ENCODE assay signal across 8 cellular contexts in genomic region chr17:44279586-44280344, GRCh38. TPM values are rescaled to one million over a fixed set of nuclear protein-coding genes. Genes with fewer than 3 reads are reported as not detected.
DNase-seq lines count a peak whose midpoint lies in the region; ATAC-seq and TF ChIP-seq lines count a peak whose summit lies in the region.

No MANE protein-coding gene starts in this region.

- ATAC-seq in GM19395 (IDR thresholded peaks at IDR 0.05; ENCODE audit: unreplicated experiment): peak; percentile 75

- H3K36me3 ChIP-seq in left ventricle myocardium inferior: no peaks in the 10 kb centered on the region

- H3K27ac ChIP-seq in left ventricle myocardium inferior (replicated peaks): peak overlapping the region; percentile 82

- H3K4me3 Mint-ChIP-seq in activated naive CD8-positive, alpha-beta T cell treated with anti-CD3 and anti-CD28 coated beads for 36 hours: no peak overlapping the region
- no peak overlapping the region for H3K4me3 Mint-ChIP-seq in glutamatergic neuron (ENCODE audit: unreplicated experiment)

- H3K27ac Mint-ChIP-seq in activated naive CD8-positive, alpha-beta T cell treated with anti-CD3 and anti-CD28 coated beads for 36 hours: no peak overlapping the region
- no peak overlapping the region for H3K27ac Mint-ChIP-seq in glutamatergic neuron (ENCODE audit: unreplicated experiment)

- TF ChIP-seq CTCF in AG09319 (IDR thresholded peaks at IDR 0.05; ENCODE audit: low read depth, low read length): no peak
- peak; percentile 15 for TF ChIP-seq CTCF in left ventricle myocardium inferior (IDR thresholded peaks at IDR 0.05; ENCODE audit: borderline replicate concordance)
- no peak for TF ChIP-seq CTCF in retinal pigment epithelial cell (conservative IDR thresholded peaks at IDR 0.05; ENCODE audit: low read depth, low read length)
- TF ChIP-seq CTCF in glutamatergic neuron (IDR thresholded peaks at IDR 0.05; ENCODE audit: partially characterized antibody, unreplicated experiment): no peak

- H3K36me3 Mint-ChIP-seq in activated naive CD8-positive, alpha-beta T cell treated with anti-CD3 and anti-CD28 coated beads for 36 hours: no peaks in the 10 kb centered on the region
- no peaks in the 10 kb centered on the region for H3K36me3 Mint-ChIP-seq in glutamatergic neuron (ENCODE audit: unreplicated experiment)

- intact Hi-C loops in left ventricle myocardium inferior (cut with micrococcal nuclease): no loop called here

- H3K4me1 ChIP-seq in left ventricle myocardium inferior: peaks cover 20% of the 10 kb centered on the region

- peaks cover 5% of the 10 kb centered on the region for H3K27me3 Mint-ChIP-seq in activated naive CD8-positive, alpha-beta T cell treated with anti-CD3 and anti-CD28 coated beads for 36 hours
- H3K27me3 Mint-ChIP-seq in glutamatergic neuron (ENCODE audit: unreplicated experiment): no peaks in the 10 kb centered on the region

- H3K9me3 Mint-ChIP-seq in activated naive CD8-positive, alpha-beta T cell treated with anti-CD3 and anti-CD28 coated beads for 36 hours: no peaks in the 10 kb centered on the region
- H3K9me3 Mint-ChIP-seq in glutamatergic neuron (ENCODE audit: unreplicated experiment): peaks cover under 1% of the 10 kb centered on the region

- H3K9me3 ChIP-seq in left ventricle myocardium inferior (replicated peaks): no peaks in the 10 kb centered on the region

- DNase-seq in AG09319 (ENCODE audit: extremely low read depth, low read depth) (peak; percentile 46), HT-29 (ENCODE audit: low spot score) (peak; percentile 50), left ventricle myocardium inferior (peak; percentile 78), retinal pigment epithelial cell (ENCODE audit: low read depth) (peak; percentile 60), glutamatergic neuron (no peak), NCI-H1092 treated with DMSO at 0.1 percent for 48 hours (lab: John Stamatoyannopoulos, UW) (no peak)
- peak; percentile 10 for DNase-seq in activated naive CD8-positive, alpha-beta T cell treated with anti-CD3 and anti-CD28 coated beads for 36 hours

- no peaks in the 10 kb centered on the region for H3K27me3 ChIP-seq in left ventricle myocardium inferior (ENCODE audit: low read depth)

- H3K4me1 Mint-ChIP-seq in activated naive CD8-positive, alpha-beta T cell treated with anti-CD3 and anti-CD28 coated beads for 36 hours: peaks cover 3% of the 10 kb centered on the region
- no peaks in the 10 kb centered on the region for H3K4me1 Mint-ChIP-seq in glutamatergic neuron (ENCODE audit: low read depth, unreplicated experiment)

- H3K4me3 ChIP-seq in left ventricle myocardium inferior (no peak overlapping the region), retinal pigment epithelial cell (ENCODE audit: low read length) (no peak overlapping the region)

RNA-seq across cellular contexts. Expression of gene SLC4A1, which starts 11.8 kb away (rescaled TPM):
- not detected in 2 replicates for total RNA-seq in HT-29 (2014; rRNA removed; shearing (Covaris generic))
- not detected for total RNA-seq in activated naive CD8-positive, alpha-beta T cell treated with anti-CD3 and anti-CD28 coated beads for 36 hours
- not detected for total RNA-seq in left ventricle myocardium inferior
- not detected for total RNA-seq in glutamatergic neuron (ENCODE audit: unreplicated experiment)

RNA-seq across cellular contexts. Expression of gene RUNDC3A, which starts 28.6 kb away (rescaled TPM):
- total RNA-seq in HT-29 (2014; rRNA removed; shearing (Covaris generic)): 0.16 and 0.36 TPM in 2 replicates
- total RNA-seq in activated naive CD8-positive, alpha-beta T cell treated with anti-CD3 and anti-CD28 coated beads for 36 hours: under 1 TPM; 0.08 to 0.16 TPM
- total RNA-seq in left ventricle myocardium inferior (0.41 TPM), glutamatergic neuron (ENCODE audit: unreplicated experiment) (282 TPM)

RNA-seq across cellular contexts. Expression of gene SLC25A39, which starts 44.9 kb away (rescaled TPM):
- 387 and 399 TPM in 2 replicates for total RNA-seq in HT-29 (2014; rRNA removed; shearing (Covaris generic))
- 100 to 1,000 TPM; 193 to 200 TPM for total RNA-seq in activated naive CD8-positive, alpha-beta T cell treated with anti-CD3 and anti-CD28 coated beads for 36 hours
- 46.7 TPM for total RNA-seq in left ventricle myocardium inferior
- 104 TPM for total RNA-seq in glutamatergic neuron (ENCODE audit: unreplicated experiment)

Comparison
In these comparisons a context has a peak if more than half of its experiments do, and no peak if none do; other contexts are left out.
1. DNase-seq: peak in AG09319 (single experiment), HT-29 (single experiment), activated naive CD8-positive, alpha-beta T cell treated with anti-CD3 and anti-CD28 coated beads for 36 hours (single experiment), left ventricle myocardium inferior (single experiment) and retinal pigment epithelial cell (single experiment); none in glutamatergic neuron (single experiment) and NCI-H1092 treated with DMSO at 0.1 percent for 48 hours (single experiment).
2. RNA of gene RUNDC3A, which starts 28.6 kb away (total RNA-seq): 282 TPM in glutamatergic neuron (single experiment); 0.41 TPM in left ventricle myocardium inferior (single experiment), 0.16 to 0.36 TPM in HT-29 and 0.08 to 0.16 TPM in activated naive CD8-positive, alpha-beta T cell treated with anti-CD3 and anti-CD28 coated beads for 36 hours; every median in the first group is over 100 times any median in the second.